In the genomic region with DNA sequence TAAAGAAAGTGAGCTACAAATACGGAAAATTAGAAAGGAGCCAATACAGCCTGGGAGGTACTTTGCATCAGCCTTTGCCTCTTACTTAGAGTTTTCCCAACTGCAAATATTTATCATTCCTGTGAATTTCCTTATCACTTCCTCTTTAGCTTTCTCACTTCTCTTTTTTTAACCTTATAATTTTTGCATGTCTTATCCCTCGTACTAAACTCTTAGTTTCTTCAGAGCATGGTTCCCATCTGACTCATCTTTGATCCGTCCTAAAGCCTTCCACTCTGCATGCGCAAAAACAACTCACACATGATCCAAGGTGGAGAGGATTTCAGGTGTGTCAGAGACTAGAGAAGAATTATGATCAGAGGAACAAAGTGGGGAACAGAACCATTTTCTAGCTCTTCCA, we compare ENCODE assay signal across 11 cellular contexts. TPM values are rescaled to one million over a fixed set of nuclear protein-coding genes. Genes with fewer than 3 reads are reported as not detected.
DNase-seq lines count a peak whose midpoint lies in the region; ATAC-seq and TF ChIP-seq lines count a peak whose summit lies in the region.
"Had no signal": no experiment of that assay in that cellular context is flagged by ENCODE, and none has a peak within 500 bp of the region (broad histone marks: within the 10 kb centered on the region; RNA-seq: fewer than 3 reads in every experiment).

No MANE protein-coding gene starts in this region.

- no peak for TF ChIP-seq CTCF in GM06990 (IDR thresholded peaks at IDR 0.05; ENCODE audit: insufficient read depth, low read length, poor library complexity, severe bottlenecking)
- no peak for TF ChIP-seq CTCF in Loucy (conservative IDR thresholded peaks at IDR 0.05; ENCODE audit: low read length)
- TF ChIP-seq CTCF in left lung (IDR thresholded peaks at IDR 0.05), result no peak

- peak overlapping the region; percentile 90 for H3K4me2 ChIP-seq in Loucy (ENCODE audit: low read depth, low read length, poor library complexity, severe bottlenecking)

- H3K27me3 ChIP-seq in GM06990 (replicated peaks; ENCODE audit: control insufficient read depth, insufficient read depth, low read length), result no peaks in the 10 kb centered on the region
- no peaks in the 10 kb centered on the region for H3K27me3 ChIP-seq in Loucy (ENCODE audit: insufficient read depth, low read length, poor library complexity, severe bottlenecking)
- no peaks in the 10 kb centered on the region for H3K27me3 ChIP-seq in left lung

- ATAC-seq in GM21723 (IDR thresholded peaks at IDR 0.05; ENCODE audit: unreplicated experiment) (peak; percentile 56), esophagus mucosa (peak; percentile 55), left lung (no peak)
- ATAC-seq: activated T-cell treated with anti-CD3 and anti-CD28 coated beads, Interleukin-2, amount 50 U/mL, for 4 hours had no signal

- H3F3A ChIP-seq in Loucy (ENCODE audit: low read depth), result peaks cover 4% of the 10 kb centered on the region; the same call in 1 of the 2 replicates

- intact Hi-C loops in left lung (cut with DNase I), result no loop called here

- H4K20me1 ChIP-seq in Loucy (ENCODE audit: insufficient read depth, low read length, poor library complexity, severe bottlenecking), result peaks cover 13% of the 10 kb centered on the region

- peaks cover 32% of the 10 kb centered on the region; the same call in 1 of the 2 replicates for H3K79me2 ChIP-seq in Loucy (ENCODE audit: insufficient read depth, low read length)

- peaks cover 24% of the 10 kb centered on the region for H3K4me1 ChIP-seq in Loucy (ENCODE audit: insufficient read depth, low read length, poor library complexity, severe bottlenecking)
- H3K4me1 ChIP-seq in left lung, result peaks cover 12 to 53% of the 10 kb centered on the region in 2 donors

- H3K9me2 ChIP-seq in Loucy (replicated peaks; ENCODE audit: low read depth, low read length), result no peaks in the 10 kb centered on the region

- H3K27ac ChIP-seq in left lung, result peak overlapping the region in 1 of 2 donors; percentile 23

- H3K9ac ChIP-seq in Loucy (ENCODE audit: low read depth, low read length, poor library complexity, severe bottlenecking), result no peak overlapping the region

- peak; percentile 43 for DNase-seq in GM06990 (ENCODE audit: extremely low read depth, insufficient read length)
- DNase-seq in COR-L47 (lab: John Stamatoyannopoulos, UW), result no peak
- DNase-seq in left lung, result no peak
- no peak for DNase-seq in DMS53 (lab: John Stamatoyannopoulos, UW)
- DNase-seq in stimulated activated CD4-positive, alpha-beta T cell treated with anti-CD3 and anti-CD28 coated beads, Interleukin-2, amount 100 ng/mL, for 24 hours, result no peak
- DNase-seq: activated T-cell treated with anti-CD3 and anti-CD28 coated beads, Interleukin-2, amount 50 U/mL, for 4 hours; DND-41; NCI-H1417 had no signal

- H2AFZ ChIP-seq in Loucy (ENCODE audit: low read length), result no peak overlapping the region

- H3K4me3 ChIP-seq in GM06990 (replicated peaks; ENCODE audit: low read depth, low read length) (no peak overlapping the region), Loucy (ENCODE audit: low read length, poor library complexity, severe bottlenecking) (no peak overlapping the region), left lung (no peak overlapping the region)

- no peaks in the 10 kb centered on the region for H3K9me3 ChIP-seq in Loucy (ENCODE audit: insufficient read depth, low read depth, low read length)
- no peaks in the 10 kb centered on the region for H3K9me3 ChIP-seq in left lung

- H3K36me3 ChIP-seq in GM06990 (ENCODE audit: control insufficient read depth, insufficient read depth, low read length) (no peaks in the 10 kb centered on the region; the same call in 1 of the 2 replicates), Loucy (ENCODE audit: insufficient read depth, low read length) (peaks cover 8% of the 10 kb centered on the region), left lung (peaks cover 0 to 11% of the 10 kb centered on the region in 2 donors)

RNA-seq across cellular contexts. Expression of a gene that starts 9.6 kb away (rescaled TPM):
- 3.8 TPM for total RNA-seq in esophagus mucosa
- 1 to 10 TPM; 5.4 TPM for total RNA-seq in left lung

RNA-seq across cellular contexts. Expression of a gene that starts 57.3 kb away (rescaled TPM):
- total RNA-seq in esophagus mucosa, result 155 TPM
- total RNA-seq in left lung, result 100 to 1,000 TPM; 145 to 272 TPM

RNA-seq across cellular contexts. Expression of a gene that starts 59.9 kb away (rescaled TPM):
- total RNA-seq in esophagus mucosa (0.12 TPM), left lung (1 to 10 TPM in 1 of 2 donors, under 1 TPM in 1; 0.71 to 1.8 TPM)
